ENCODE assay signal across 9 cellular contexts in genomic region chr12:1629338-1630080, GRCh38. TPM values are rescaled to one million over a fixed set of nuclear protein-coding genes. Genes with fewer than 3 reads are reported as not detected.
DNase-seq lines count a peak whose midpoint lies in the region; ATAC-seq and TF ChIP-seq lines count a peak whose summit lies in the region.
"Had no signal": no experiment of that assay in that cellular context is flagged by ENCODE, and none has a peak within 500 bp of the region (broad histone marks: within the 10 kb centered on the region; RNA-seq: fewer than 3 reads in every experiment).

No MANE protein-coding gene starts in this region.

- H3K27ac ChIP-seq in CD8-positive, alpha-beta memory T cell (ENCODE audit: low read depth, low read length), result no peak overlapping the region
- H3K27ac ChIP-seq in breast epithelium, result peak overlapping the region; percentile 53 to 80
- H3K27ac ChIP-seq in lower lobe of right lung, result no peak overlapping the region
- H3K27ac ChIP-seq in uterus, result peak overlapping the region in 1 of 2 donors; percentile 7

- POLR2A ChIA-PET in CD8-positive, alpha-beta memory T cell (lab: Charles Lee), result interaction anchor here (0.7 kb wide), 1 partner anchor 512 kb away, joined by 4 read pairs; no protein-coding TSS in a partner anchor

- H3K4me1 ChIP-seq in CD8-positive, alpha-beta memory T cell (ENCODE audit: insufficient read depth, low read length), result no peaks in the 10 kb centered on the region
- peaks cover 0 to 4% of the 10 kb centered on the region in 2 donors for H3K4me1 ChIP-seq in breast epithelium
- peaks cover 41% of the 10 kb centered on the region for H3K4me1 ChIP-seq in lower lobe of right lung
- H3K4me1 ChIP-seq in uterus, result peaks cover 0 to 3% of the 10 kb centered on the region in 2 donors

- H3K36me3 ChIP-seq in CD8-positive, alpha-beta memory T cell (ENCODE audit: insufficient read depth, low read length), result no peaks in the 10 kb centered on the region
- H3K36me3 ChIP-seq in breast epithelium, result no peaks in the 10 kb centered on the region
- H3K36me3 ChIP-seq in lower lobe of right lung, result no peaks in the 10 kb centered on the region
- no peaks in the 10 kb centered on the region for H3K36me3 ChIP-seq in uterus

- peaks cover 14 to 24% (median 15%) of the 10 kb centered on the region in 3 donors for H3K4me1 Mint-ChIP-seq in CD8-positive, alpha-beta memory T cell

- ATAC-seq in lower lobe of right lung, result peak in 1 of 2 donors; percentile 6
- no peak for ATAC-seq in HG03135 (IDR thresholded peaks at IDR 0.05; ENCODE audit: unreplicated experiment)

- TF ChIP-seq CTCF in LNCaP clone FGC (IDR thresholded peaks at IDR 0.05; ENCODE audit: control insufficient read depth, extremely low read depth, insufficient read depth), result no peak
- TF ChIP-seq CTCF in breast epithelium (IDR thresholded peaks at IDR 0.05), result no peak
- TF ChIP-seq CTCF in lower lobe of right lung (IDR thresholded peaks at IDR 0.05), result no peak
- TF ChIP-seq CTCF in uterus (IDR thresholded peaks at IDR 0.05), result peak in 1 of 4 experiments; percentile 11

- CTCF ChIA-PET in CD8-positive, alpha-beta memory T cell (lab: Charles Lee), result interaction anchor here (1.1 to 1.3 kb wide), 2 partner anchors 12 to 511 kb away, joined by 3 to 5 read pairs; no protein-coding TSS in a partner anchor

- no peaks in the 10 kb centered on the region for H3K9me3 ChIP-seq in CD8-positive, alpha-beta memory T cell (ENCODE audit: low read length)
- H3K9me3 ChIP-seq in breast epithelium, result no peaks in the 10 kb centered on the region
- no peaks in the 10 kb centered on the region for H3K9me3 ChIP-seq in lower lobe of right lung
- no peaks in the 10 kb centered on the region for H3K9me3 ChIP-seq in uterus

- peaks cover 23% of the 10 kb centered on the region for H3K27me3 ChIP-seq in CD8-positive, alpha-beta memory T cell (ENCODE audit: insufficient read depth, low read length, poor library complexity, severe bottlenecking)
- H3K27me3 ChIP-seq in breast epithelium (no peaks in the 10 kb centered on the region), lower lobe of right lung (ENCODE audit: low read depth) (peaks cover 25% of the 10 kb centered on the region), uterus (no peaks in the 10 kb centered on the region)

- H3K27me3 Mint-ChIP-seq in CD8-positive, alpha-beta memory T cell, result peaks cover 54 to 72% of the 10 kb centered on the region in 2 donors

- intact Hi-C loops in breast epithelium (cut with DNase I; ENCODE audit: low total_unique reads), result no loop called here
- intact Hi-C loops in lower lobe of right lung (cut with DNase I), result no loop called here
- intact Hi-C loops in uterus (cut with DNase I; ENCODE audit: low total_unique reads), result loop anchor here (5.0 kb wide), 1 partner anchor 158 kb away; no protein-coding TSS in a partner anchor

- H3K36me3 Mint-ChIP-seq in CD8-positive, alpha-beta memory T cell, result no peaks in the 10 kb centered on the region

- H3K27ac Mint-ChIP-seq in CD8-positive, alpha-beta memory T cell, result peak overlapping the region in 2 of 8 donors; percentile 5 to 70

- H3K9me3 Mint-ChIP-seq in CD8-positive, alpha-beta memory T cell, result no peaks in the 10 kb centered on the region

- no peak for DNase-seq in CD8-positive, alpha-beta memory T cell
- DNase-seq in LNCaP clone FGC (ENCODE audit: low read depth) (no peak), breast epithelium (ENCODE audit: low spot score in 2 of 2) (no peak), lower lobe of right lung (no peak), uterus (no peak), kidney tubule cell (ENCODE audit: low spot score) (no peak), SW 1271 (lab: John Stamatoyannopoulos, UW) (no peak)

- H3K4me3 ChIP-seq in CD8-positive, alpha-beta memory T cell (ENCODE audit: low read length), result no peak overlapping the region
- H3K4me3 ChIP-seq in LNCaP clone FGC (ENCODE audit: low read depth, low read length) (peak overlapping the region; percentile 26; the same call in 1 of the 2 replicates), breast epithelium (peak overlapping the region; percentile 50 to 80 (median 52)), lower lobe of right lung (peak overlapping the region; percentile 58), uterus (peak overlapping the region; percentile 26 to 42)

- peak overlapping the region; percentile 38 to 80 (median 73) for H3K4me3 Mint-ChIP-seq in CD8-positive, alpha-beta memory T cell

- no peak for TF ChIP-seq POLR2A in breast epithelium (IDR thresholded peaks at IDR 0.05)
- TF ChIP-seq POLR2A in uterus (IDR thresholded peaks at IDR 0.05), result no peak

RNA-seq across cellular contexts. Expression of gene WNT5B, which starts 0.5 kb away (rescaled TPM):
- total RNA-seq in CD8-positive, alpha-beta memory T cell, result not detected
- polyA plus RNA-seq in CD8-positive, alpha-beta memory T cell, result not detected
- total RNA-seq in breast epithelium (10 to 100 TPM in 1 of 3 donors, 1 to 10 TPM in 2; 3.9 to 11.9 (median 4.0) TPM), lower lobe of right lung (6.1 TPM), uterus (10 to 100 TPM in 1 of 4 donors, 1 to 10 TPM in 2, not detected in 1; 5.9 to 20.9 (median 7.2) TPM)
- total RNA-seq: pulmonary artery endothelial cell had no signal

RNA-seq across cellular contexts. Expression of gene FBXL14, which starts 35.1 kb away (rescaled TPM):
- 10 to 100 TPM; 20.5 to 22.1 TPM for total RNA-seq in CD8-positive, alpha-beta memory T cell
- 30.4 TPM for polyA plus RNA-seq in CD8-positive, alpha-beta memory T cell
- total RNA-seq in breast epithelium, result 10 to 100 TPM in 1 of 3 donors, 1 to 10 TPM in 2; 8.2 to 12.9 (median 8.5) TPM
- 16.6 TPM for total RNA-seq in lower lobe of right lung
- 10 to 100 TPM in 3 of 4 donors, 1 to 10 TPM in 1; 1.5 to 17.4 (median 13.5) TPM for total RNA-seq in uterus

Comparison
In these comparisons a context has a peak if more than half of its experiments do, and no peak if none do; other contexts are left out.
1. H3K27ac ChIP-seq: peak in breast epithelium (2 of 2); none in CD8-positive, alpha-beta memory T cell (single experiment) and lower lobe of right lung (single experiment).